Comparison of ENCODE assay signal across 10 cellular contexts in genomic region chr5:61631438-61631941, GRCh38.
DNase-seq lines count a peak whose midpoint lies in the region; ATAC-seq and TF ChIP-seq lines count a peak whose summit lies in the region.
"Had no signal": no experiment of that assay in that cellular context is flagged by ENCODE, and none has a peak within 500 bp of the region (broad histone marks: within the 10 kb centered on the region; RNA-seq: fewer than 3 reads in every experiment).

No MANE protein-coding gene starts in this region.

- intact Hi-C loops in head of caudate nucleus (cut with DNase I) = no loop called here

- peak overlapping the region; percentile 92 for H3K27ac ChIP-seq in angular gyrus (ENCODE audit: low read depth, low read length)

- TF ChIP-seq CTCF in AG10803 (conservative IDR thresholded peaks at IDR 0.05; ENCODE audit: low read length) = no peak

- DNase-seq in AG10803 (ENCODE audit: low read depth) (peak; percentile 17), head of caudate nucleus (peak; percentile 73 to 94 (median 85)), nucleus accumbens (lab: John Stamatoyannopoulos, UW) (peak; percentile 21 to 90 (median 80)), NCI-H1417 treated with DMSO at 0.1 percent for 48 hours (lab: John Stamatoyannopoulos, UW) (no peak), NCI-H2081 (lab: John Stamatoyannopoulos, UW) (no peak)
- no peak for DNase-seq in activated T-cell treated with anti-CD3 and anti-CD28 coated beads, Interleukin-2, amount 50 U/mL, for 1 hour
- DNase-seq: NCI-H1436 treated with DMSO at 0.1 percent for 48 hours, SK-N-SH had no signal

- no peak for ATAC-seq in HG02588 (IDR thresholded peaks at IDR 0.05; ENCODE audit: unreplicated experiment)

- no peak overlapping the region for H3K4me3 ChIP-seq in AG10803 (ENCODE audit: low read length)

Comparison
In these comparisons a context has a peak if more than half of its experiments do, and no peak if none do; other contexts are left out.
1. DNase-seq: peak in AG10803 (single experiment), head of caudate nucleus (42 of 42) and nucleus accumbens (56 of 56); none in NCI-H1417 treated with DMSO at 0.1 percent for 48 hours (single experiment), NCI-H2081 (0 of 2) and activated T-cell treated with anti-CD3 and anti-CD28 coated beads, Interleukin-2, amount 50 U/mL, for 1 hour (single experiment).